ENCODE assay signal across 18 cellular contexts in the genomic region with DNA sequence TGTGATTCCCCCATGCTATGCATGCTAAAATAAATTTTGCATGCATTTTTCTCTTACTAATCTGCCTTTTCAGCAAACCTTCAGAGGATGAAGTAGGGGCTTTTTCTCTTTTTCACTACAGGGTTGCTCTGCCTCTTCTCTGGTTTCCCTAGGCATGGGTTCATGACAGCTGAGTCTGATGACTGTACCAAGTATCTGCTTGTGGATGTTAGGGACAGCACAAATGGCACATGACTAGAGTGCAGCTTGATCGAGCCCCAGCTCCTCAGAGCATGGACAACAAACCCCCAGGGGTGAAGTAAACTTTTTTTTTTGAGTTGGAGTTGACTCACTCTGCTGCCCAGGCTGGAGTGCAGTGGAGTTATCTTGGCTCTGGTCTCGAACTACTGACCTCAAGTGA. TPM values are rescaled to one million over a fixed set of nuclear protein-coding genes. Genes with fewer than 3 reads are reported as not detected.
A peak's percentile ranks its signal among the peaks of the same experiment; 100 is the strongest.
DNase-seq lines count a peak whose midpoint lies in the region; ATAC-seq and TF ChIP-seq lines count a peak whose summit lies in the region.
"Had no signal": no experiment of that assay in that cellular context is flagged by ENCODE, and none has a peak within 500 bp of the region (broad histone marks: within the 10 kb centered on the region; RNA-seq: fewer than 3 reads in every experiment).

No MANE protein-coding gene starts in this region.

- no peak for TF ChIP-seq CTCF in neural crest cell (conservative IDR thresholded peaks at IDR 0.05)

- H3K27ac Mint-ChIP-seq in T-helper 17 cell (peak overlapping the region; percentile 14), neural crest cell (ENCODE audit: unreplicated experiment) (peak overlapping the region; percentile 68)
- H3K27ac Mint-ChIP-seq in stimulated activated naive B cell treated with anti-CD40 and anti-IgM and Interleukin-4, amounts not matched to agents 10 μg/mL and 1 μg/mL and 100 μg/mL, for 72 hours, result peak overlapping the region; percentile 60
- H3K27ac Mint-ChIP-seq: CD8-positive, alpha-beta T cell; HFFc6 had no signal

- no peak overlapping the region for H3K4me3 Mint-ChIP-seq in T-helper 17 cell
- H3K4me3 Mint-ChIP-seq in neural crest cell, result no peak overlapping the region
- H3K4me3 Mint-ChIP-seq in stimulated activated naive B cell treated with anti-CD40 and anti-IgM and Interleukin-4, amounts not matched to agents 10 μg/mL and 1 μg/mL and 100 μg/mL, for 72 hours, result peak overlapping the region in 1 of 2 donors; percentile 23
- H3K4me3 Mint-ChIP-seq: CD14-positive monocyte; CD8-positive, alpha-beta T cell; HFFc6 had no signal

- DNase-seq in T-helper 17 cell (no peak), foreskin melanocyte (peak; percentile 8), neural crest cell (ENCODE audit: low read depth, low spot score) (no peak), hepatic stellate cell (ENCODE audit: low spot score) (no peak)
- peak; percentile 34 for DNase-seq in stimulated activated naive B cell treated with anti-CD40 and anti-IgM and Interleukin-4, amounts not matched to agents 10 μg/mL and 1 μg/mL and 100 μg/mL, for 72 hours
- no peak for DNase-seq in activated CD4-positive, alpha-beta T cell treated with anti-CD3 and anti-CD28 coated beads, Interleukin-2, amount 50 U/mL, for 4 hours
- DNase-seq: CD8-positive, alpha-beta T cell; COR-L47; DMS153; DMS79 treated with DMSO at 0.1 percent for 48 hours; EL; HCEC 1CT; HFFc6 had no signal

- H3K4me1 Mint-ChIP-seq in T-helper 17 cell (peaks cover 4% of the 10 kb centered on the region), neural crest cell (no peaks in the 10 kb centered on the region)
- H3K4me1 Mint-ChIP-seq in stimulated activated naive B cell treated with anti-CD40 and anti-IgM and Interleukin-4, amounts not matched to agents 10 μg/mL and 1 μg/mL and 100 μg/mL, for 72 hours, result peaks cover 39 to 73% of the 10 kb centered on the region in 2 donors

- ATAC-seq in T-helper 17 cell (no peak), GM21619 (IDR thresholded peaks at IDR 0.05; ENCODE audit: unreplicated experiment) (no peak), HG02759 (IDR thresholded peaks at IDR 0.05; ENCODE audit: unreplicated experiment) (no peak)
- peak; percentile 78 to 82 for ATAC-seq in stimulated activated naive B cell treated with anti-CD40 and anti-IgM and Interleukin-4, amounts not matched to agents 10 μg/mL and 1 μg/mL and 100 μg/mL, for 72 hours (replicated peaks)
- ATAC-seq: A549; CD8-positive, alpha-beta T cell had no signal

- no peaks in the 10 kb centered on the region for H3K36me3 Mint-ChIP-seq in T-helper 17 cell (ENCODE audit: low read depth)
- no peaks in the 10 kb centered on the region for H3K36me3 Mint-ChIP-seq in neural crest cell (ENCODE audit: low read depth)
- peaks cover 3% of the 10 kb centered on the region in 2 donors for H3K36me3 Mint-ChIP-seq in stimulated activated naive B cell treated with anti-CD40 and anti-IgM and Interleukin-4, amounts not matched to agents 10 μg/mL and 1 μg/mL and 100 μg/mL, for 72 hours
- H3K36me3 Mint-ChIP-seq: CD14-positive monocyte; CD8-positive, alpha-beta T cell had no signal

- no peaks in the 10 kb centered on the region for H3K9me3 ChIP-seq in T-helper 17 cell (ENCODE audit: control insufficient read depth, low read length, poor library complexity, severe bottlenecking)
- H3K9me3 ChIP-seq: A549 had no signal

- H3K27me3 Mint-ChIP-seq in T-helper 17 cell (no peaks in the 10 kb centered on the region), neural crest cell (ENCODE audit: low read depth) (no peaks in the 10 kb centered on the region)
- H3K27me3 Mint-ChIP-seq in stimulated activated naive B cell treated with anti-CD40 and anti-IgM and Interleukin-4, amounts not matched to agents 10 μg/mL and 1 μg/mL and 100 μg/mL, for 72 hours, result no peaks in the 10 kb centered on the region

- no peaks in the 10 kb centered on the region for H3K9me3 Mint-ChIP-seq in neural crest cell
- H3K9me3 Mint-ChIP-seq in stimulated activated naive B cell treated with anti-CD40 and anti-IgM and Interleukin-4, amounts not matched to agents 10 μg/mL and 1 μg/mL and 100 μg/mL, for 72 hours, result no peaks in the 10 kb centered on the region
- H3K9me3 Mint-ChIP-seq: CD8-positive, alpha-beta T cell; HFFc6 had no signal

RNA-seq across cellular contexts. Expression of a gene that starts 57.1 kb away (rescaled TPM):
- total RNA-seq in T-helper 17 cell (under 1 TPM in 1 of 2 donors, not detected in 1; 0.22 TPM), neural crest cell (0.16 TPM in 1 of 2 replicates, not detected in the other)
- total RNA-seq: H4, HFFc6 had no signal

Comparison
In these comparisons a context has a peak if more than half of its experiments do, and no peak if none do; other contexts are left out.
1. ATAC-seq: peak in stimulated activated naive B cell treated with anti-CD40 and anti-IgM and Interleukin-4, amounts not matched to agents 10 μg/mL and 1 μg/mL and 100 μg/mL, for 72 hours (2 of 2); none in T-helper 17 cell (single experiment), GM21619 (single experiment) and HG02759 (single experiment).
2. DNase-seq: peak in foreskin melanocyte (single experiment) and stimulated activated naive B cell treated with anti-CD40 and anti-IgM and Interleukin-4, amounts not matched to agents 10 μg/mL and 1 μg/mL and 100 μg/mL, for 72 hours (single experiment); none in T-helper 17 cell (0 of 3), neural crest cell (single experiment), activated CD4-positive, alpha-beta T cell treated with anti-CD3 and anti-CD28 coated beads, Interleukin-2, amount 50 U/mL, for 4 hours (0 of 2) and hepatic stellate cell (single experiment).
3. H3K27ac Mint-ChIP-seq: peak in every context shown above with its lines; median percentile 68 in neural crest cell; 60 in stimulated activated naive B cell treated with anti-CD40 and anti-IgM and Interleukin-4, amounts not matched to agents 10 μg/mL and 1 μg/mL and 100 μg/mL, for 72 hours; 14 in T-helper 17 cell.